Comparison of ENCODE assay signal across 8 cellular contexts in genomic region chr17:46266656-46267544, GRCh38. TPM values are rescaled to one million over a fixed set of nuclear protein-coding genes. Genes with fewer than 3 reads are reported as not detected.
DNase-seq lines count a peak whose midpoint lies in the region; ATAC-seq, FAIRE-seq and TF ChIP-seq lines count a peak whose summit lies in the region.

No MANE protein-coding gene starts in this region.

- H3K27me3 Mint-ChIP-seq in T-helper 2 cell treated with Interferon-gamma antibody and Interleukin-4, amounts not matched to agents 5 μg/mL and 100 μg/mL, for 36 hours (ENCODE audit: low read depth), result peaks cover 46% of the 10 kb centered on the region
- peaks cover 49% of the 10 kb centered on the region for H3K27me3 Mint-ChIP-seq in astrocyte (ENCODE audit: low read depth, unreplicated experiment)

- H3K36me3 Mint-ChIP-seq in T-helper 2 cell treated with Interferon-gamma antibody and Interleukin-4, amounts not matched to agents 5 μg/mL and 100 μg/mL, for 36 hours (ENCODE audit: low read depth), result no peaks in the 10 kb centered on the region
- no peaks in the 10 kb centered on the region for H3K36me3 Mint-ChIP-seq in astrocyte (ENCODE audit: low read depth, unreplicated experiment)

- H3K4me3 Mint-ChIP-seq in T-helper 2 cell treated with Interferon-gamma antibody and Interleukin-4, amounts not matched to agents 5 μg/mL and 100 μg/mL, for 36 hours, result peak overlapping the region; percentile 96
- H3K4me3 Mint-ChIP-seq in astrocyte (ENCODE audit: unreplicated experiment), result peak overlapping the region; percentile 89

- H3K4me2 ChIP-seq in astrocyte (ENCODE audit: low read length), result peak overlapping the region; percentile 95
- peak overlapping the region; percentile 94 for H3K4me2 ChIP-seq in hepatocyte

- no peak for FAIRE-seq in astrocyte (lab: Jason Lieb, UNC)

- DNase-seq in NCI-H1417 (lab: John Stamatoyannopoulos, UW) (peak; percentile 90 to 94 (median 92)), astrocyte (ENCODE audit: low read depth) (peak; percentile 79), hepatocyte (ENCODE audit: low spot score) (peak; percentile 95), retina (peak; percentile 95), aorta (peak; percentile 92 to 94)
- peak; percentile 93 for DNase-seq in T-helper 2 cell treated with Interferon-gamma antibody and Interleukin-4, amounts not matched to agents 5 μg/mL and 100 μg/mL, for 36 hours (ENCODE audit: low spot score)

- H3K4me1 ChIP-seq in astrocyte (ENCODE audit: insufficient read depth, low read length) (peaks cover 19% of the 10 kb centered on the region), hepatocyte (ENCODE audit: insufficient read depth) (peaks cover 13% of the 10 kb centered on the region), aorta (ENCODE audit: control insufficient read depth in 1 of 2, insufficient read depth in 2 of 2, low read length in 2 of 2) (no peaks in the 10 kb centered on the region)

- H3K36me3 ChIP-seq in astrocyte (ENCODE audit: insufficient read depth, low read length), result no peaks in the 10 kb centered on the region
- H3K36me3 ChIP-seq in hepatocyte (replicated peaks; ENCODE audit: insufficient read depth, low read depth), result no peaks in the 10 kb centered on the region
- H3K36me3 ChIP-seq in aorta (ENCODE audit: control insufficient read depth in 1 of 2, insufficient read depth in 2 of 2, low read length in 1 of 2), result no peaks in the 10 kb centered on the region

- H3K27me3 ChIP-seq in astrocyte (ENCODE audit: insufficient read depth, low read length), result peaks cover 2% of the 10 kb centered on the region
- peaks cover 10% of the 10 kb centered on the region for H3K27me3 ChIP-seq in hepatocyte
- H3K27me3 ChIP-seq in aorta (ENCODE audit: control insufficient read depth in 1 of 2, insufficient read depth in 2 of 2, low read length in 1 of 2), result no peaks in the 10 kb centered on the region

- H3K4me1 Mint-ChIP-seq in T-helper 2 cell treated with Interferon-gamma antibody and Interleukin-4, amounts not matched to agents 5 μg/mL and 100 μg/mL, for 36 hours (ENCODE audit: low read depth), result peaks cover 30% of the 10 kb centered on the region
- peaks cover 21% of the 10 kb centered on the region for H3K4me1 Mint-ChIP-seq in astrocyte (ENCODE audit: low read depth, unreplicated experiment)

- peak; percentile 80 for ATAC-seq in HG02763 (IDR thresholded peaks at IDR 0.05; ENCODE audit: unreplicated experiment)
- ATAC-seq in aorta (ENCODE audit: low FRiP score), result peak; percentile 95

- peak overlapping the region; percentile 74 for H3K27ac Mint-ChIP-seq in T-helper 2 cell treated with Interferon-gamma antibody and Interleukin-4, amounts not matched to agents 5 μg/mL and 100 μg/mL, for 36 hours
- peak overlapping the region; percentile 64 for H3K27ac Mint-ChIP-seq in astrocyte (ENCODE audit: unreplicated experiment)

- TF ChIP-seq CTCF in astrocyte (IDR thresholded peaks at IDR 0.05; ENCODE audit: insufficient read depth, low read depth, low read length) (no peak), hepatocyte (IDR thresholded peaks at IDR 0.05; ENCODE audit: poor library complexity) (no peak)

- peak; percentile 68 for TF ChIP-seq POLR2A in GM15510 (IDR thresholded peaks at IDR 0.05; ENCODE audit: borderline replicate concordance, extremely low read depth, insufficient read length)

- H4K20me1 ChIP-seq in astrocyte (ENCODE audit: insufficient read depth, low read length), result no peaks in the 10 kb centered on the region
- no peaks in the 10 kb centered on the region for H4K20me1 ChIP-seq in hepatocyte (ENCODE audit: insufficient read depth, poor library complexity, severe bottlenecking)

- no peaks in the 10 kb centered on the region for H3K9me3 ChIP-seq in astrocyte (ENCODE audit: insufficient read depth, low read depth, low read length)
- no peaks in the 10 kb centered on the region for H3K9me3 ChIP-seq in hepatocyte (ENCODE audit: low read depth)
- no peaks in the 10 kb centered on the region for H3K9me3 ChIP-seq in aorta (ENCODE audit: control insufficient read depth, low read length)

- H3K79me2 ChIP-seq in astrocyte (ENCODE audit: insufficient read depth, low read length), result no peaks in the 10 kb centered on the region
- H3K79me2 ChIP-seq in hepatocyte, result no peaks in the 10 kb centered on the region

- peak overlapping the region; percentile 85 for H3K9ac ChIP-seq in astrocyte (ENCODE audit: low read length)

- intact Hi-C loops in aorta (cut with DNase I), result loop anchor here in 1 of 2 donors (5.0 kb wide), 1 partner anchor 675 kb away; no protein-coding TSS in a partner anchor

- no peaks in the 10 kb centered on the region for H3K9me3 Mint-ChIP-seq in T-helper 2 cell treated with Interferon-gamma antibody and Interleukin-4, amounts not matched to agents 5 μg/mL and 100 μg/mL, for 36 hours
- H3K9me3 Mint-ChIP-seq in astrocyte (ENCODE audit: unreplicated experiment), result no peaks in the 10 kb centered on the region

- H3K27ac ChIP-seq in astrocyte (ENCODE audit: low read depth, low read length) (peak overlapping the region; percentile 69), hepatocyte (peak overlapping the region; percentile 83), aorta (ENCODE audit: low read depth in 1 of 2, low read length in 2 of 2) (peak overlapping the region in 1 of 2 donors; percentile 87)

- H3K4me3 ChIP-seq in astrocyte (ENCODE audit: insufficient read depth, low read depth, low read length), result peak overlapping the region; percentile 77
- peak overlapping the region; percentile 59 for H3K4me3 ChIP-seq in hepatocyte
- peak overlapping the region; percentile 45 to 59 for H3K4me3 ChIP-seq in aorta (ENCODE audit: low read length in 2 of 2)

- under 1% methylated on average over 115 of the region's 116 CpGs for WGBS in hepatocyte (ENCODE audit: low lambda C conversion rate, missing lambda C conversion rate)
- WGBS in aorta, 2 donors, result 0% methylated on average over 97 to 116 of the region's 116 CpGs

- H3K9me2 ChIP-seq in hepatocyte (replicated peaks; ENCODE audit: insufficient read depth), result no peaks in the 10 kb centered on the region

- H2AFZ ChIP-seq in astrocyte (ENCODE audit: low read depth, low read length), result peak overlapping the region; percentile 91
- peak overlapping the region; percentile 98 for H2AFZ ChIP-seq in hepatocyte

RNA-seq across cellular contexts. Expression of gene LRRC37A, which starts 28.0 kb away (rescaled TPM):
- total RNA-seq in astrocyte (2.2 and 4.2 TPM in 2 replicates), hepatocyte (1.4 and 1.9 TPM in 2 replicates), aorta (1 to 10 TPM; 5.1 to 7.7 TPM)
- polyA plus RNA-seq in hepatocyte (1.2 and 1.3 TPM in 2 replicates), aorta (1 to 10 TPM; 1.0 to 1.7 TPM)
